ENCODE assay signal across 13 cellular contexts in genomic region chr9:2662496-2662895, GRCh38. TPM values are rescaled to one million over a fixed set of nuclear protein-coding genes. Genes with fewer than 3 reads are reported as not detected.
DNase-seq lines count a peak whose midpoint lies in the region; ATAC-seq and TF ChIP-seq lines count a peak whose summit lies in the region.
"Had no signal": no experiment of that assay in that cellular context is flagged by ENCODE, and none has a peak within 500 bp of the region (broad histone marks: within the 10 kb centered on the region; RNA-seq: fewer than 3 reads in every experiment).

No MANE protein-coding gene starts in this region.

- peak; percentile 96 for ATAC-seq in WTC11
- ATAC-seq in psoas muscle: peak; percentile 26 to 65 (median 54)
- no peak for ATAC-seq in aorta (ENCODE audit: low FRiP score)
- ATAC-seq: stimulated activated naive CD8-positive, alpha-beta T cell treated with anti-CD3 and anti-CD28 coated beads, Interleukin-15, amount 100 ng/mL, for 72 hours; T-cell had no signal

- peaks cover 0 to 33% of the 10 kb centered on the region in 2 donors for H3K4me1 ChIP-seq in right atrium auricular region
- peaks cover 19% of the 10 kb centered on the region for H3K4me1 ChIP-seq in psoas muscle
- H3K4me1 ChIP-seq in aorta (ENCODE audit: control insufficient read depth in 1 of 2, insufficient read depth in 2 of 2, low read length in 2 of 2): no peaks in the 10 kb centered on the region

- CTCF ChIA-PET in WTC11 (lab: Charles Lee): interaction anchor here (0.6 to 1.5 kb wide), 4 partner anchors 62 to 530 kb away, joined by 3 to 6 read pairs (median 5); no protein-coding TSS in a partner anchor

- H3K27ac ChIP-seq in right atrium auricular region: peak overlapping the region; percentile 62 to 73
- H3K27ac ChIP-seq in psoas muscle: peak overlapping the region; percentile 78
- no peak overlapping the region for H3K27ac ChIP-seq in coronary artery
- H3K27ac ChIP-seq in aorta (ENCODE audit: low read depth in 1 of 2, low read length in 2 of 2): no peak overlapping the region

- intact Hi-C loops in psoas muscle (cut with DNase I) (loop anchor here (5.0 kb wide), 2 partner anchors 40 to 65 kb away; partner anchors contain the start of gene VLDLR (in 1 of the 2)), aorta (cut with DNase I) (no loop called here)

- H3K27ac Mint-ChIP-seq in WTC11: no peak overlapping the region
- H3K27ac Mint-ChIP-seq: IgD-negative memory B cell, T-cell had no signal

- H3K4me1 Mint-ChIP-seq in WTC11: peaks cover 15% of the 10 kb centered on the region

- no peak overlapping the region for H3K4me3 ChIP-seq in right atrium auricular region
- H3K4me3 ChIP-seq in psoas muscle: no peak overlapping the region
- no peak overlapping the region for H3K4me3 ChIP-seq in coronary artery
- H3K4me3 ChIP-seq in aorta (ENCODE audit: low read length in 2 of 2): no peak overlapping the region
- H3K4me3 ChIP-seq: adrenal gland had no signal

- H3K9me3 Mint-ChIP-seq in WTC11: peaks cover 28% of the 10 kb centered on the region
- H3K9me3 Mint-ChIP-seq: T-cell had no signal

- H3K27me3 ChIP-seq in right atrium auricular region: no peaks in the 10 kb centered on the region
- no peaks in the 10 kb centered on the region for H3K27me3 ChIP-seq in psoas muscle (ENCODE audit: insufficient read depth in 3 of 3, low read length in 2 of 3)
- no peaks in the 10 kb centered on the region for H3K27me3 ChIP-seq in aorta (ENCODE audit: control insufficient read depth in 1 of 2, insufficient read depth in 2 of 2, low read length in 1 of 2)
- H3K27me3 ChIP-seq: adrenal gland had no signal

- POLR2A ChIA-PET in WTC11 (lab: Charles Lee): no interaction called here

- peak; percentile 6 for DNase-seq in H4 (ENCODE audit: low spot score)
- DNase-seq in WTC11 (ENCODE audit: low spot score): peak; percentile 43
- DNase-seq in right atrium auricular region (ENCODE audit: low spot score): no peak
- DNase-seq in psoas muscle: no peak
- no peak for DNase-seq in A172 (ENCODE audit: low spot score)
- no peak for DNase-seq in coronary artery (ENCODE audit: low spot score)
- no peak for DNase-seq in aorta
- DNase-seq: NCI-H2227 treated with DMSO at 0.1 percent for 48 hours; stimulated activated naive CD8-positive, alpha-beta T cell treated with anti-CD3 and anti-CD28 coated beads, Interleukin-15, amount 100 ng/mL, for 72 hours; T-cell had no signal

- no peaks in the 10 kb centered on the region; the same call in 1 of the 2 replicates for H3K27me3 Mint-ChIP-seq in WTC11 (ENCODE audit: low read depth)
- H3K27me3 Mint-ChIP-seq: stimulated activated naive CD8-positive, alpha-beta T cell treated with anti-CD3 and anti-CD28 coated beads, Interleukin-15, amount 100 ng/mL, for 72 hours had no signal

- no peak overlapping the region for H3K4me3 Mint-ChIP-seq in WTC11
- H3K4me3 Mint-ChIP-seq: IgD-negative memory B cell; stimulated activated naive CD8-positive, alpha-beta T cell treated with anti-CD3 and anti-CD28 coated beads, Interleukin-15, amount 100 ng/mL, for 72 hours; T-cell had no signal

- TF ChIP-seq CTCF in WTC11 (IDR thresholded peaks at IDR 0.05) (no peak), right atrium auricular region (IDR thresholded peaks at IDR 0.05) (no peak), psoas muscle (IDR thresholded peaks at IDR 0.05) (no peak), coronary artery (IDR thresholded peaks at IDR 0.05) (no peak)

- no peaks in the 10 kb centered on the region for H3K36me3 ChIP-seq in right atrium auricular region
- H3K36me3 ChIP-seq in psoas muscle (ENCODE audit: insufficient read depth in 1 of 2, low read depth in 1 of 2): no peaks in the 10 kb centered on the region
- no peaks in the 10 kb centered on the region for H3K36me3 ChIP-seq in aorta (ENCODE audit: control insufficient read depth in 1 of 2, insufficient read depth in 2 of 2, low read length in 1 of 2)
- H3K36me3 ChIP-seq: adrenal gland had no signal

- WGBS in psoas muscle, 3 donors: 77 to 88% (median 82%) methylated on average over 7 of the region's 7 CpGs
- 85 to 94% methylated on average over 7 of the region's 7 CpGs for WGBS in aorta, 2 donors

- H3K9me3 ChIP-seq in right atrium auricular region: no peaks in the 10 kb centered on the region
- no peaks in the 10 kb centered on the region for H3K9me3 ChIP-seq in psoas muscle
- no peaks in the 10 kb centered on the region for H3K9me3 ChIP-seq in aorta (ENCODE audit: control insufficient read depth, low read length)
- H3K9me3 ChIP-seq: adrenal gland had no signal

- H3K36me3 Mint-ChIP-seq in WTC11: peaks cover 23% of the 10 kb centered on the region

TF ChIP-seq in WTC11, 78 proteins besides CTCF, POLR2A, EP300 and RAD21 (continues in another document):
- TF ChIP-seq EMX1 (CRISPR knock-in tag; IDR thresholded peaks at IDR 0.05): no peak
- no peak for TF ChIP-seq ZNF423 (CRISPR knock-in tag; IDR thresholded peaks at IDR 0.05)
- TF ChIP-seq FOXP1 (CRISPR knock-in tag; IDR thresholded peaks at IDR 0.05; ENCODE audit: borderline replicate concordance): no peak
- TF ChIP-seq CDX4 (CRISPR knock-in tag; IDR thresholded peaks at IDR 0.05; ENCODE audit: borderline replicate concordance): no peak
- TF ChIP-seq FOXK1 (CRISPR knock-in tag; IDR thresholded peaks at IDR 0.05): no peak
- TF ChIP-seq FOXP4 (CRISPR knock-in tag; IDR thresholded peaks at IDR 0.05): no peak
- TF ChIP-seq ZBTB21 (CRISPR knock-in tag; IDR thresholded peaks at IDR 0.05; ENCODE audit: borderline replicate concordance): no peak
- TF ChIP-seq MAX (CRISPR knock-in tag; IDR thresholded peaks at IDR 0.05): no peak
- TF ChIP-seq NR3C1 (CRISPR knock-in tag; conservative IDR thresholded peaks at IDR 0.05; ENCODE audit: low read depth): no peak
- no peak for TF ChIP-seq ZMAT4 (CRISPR knock-in tag; IDR thresholded peaks at IDR 0.05)

RNA-seq across cellular contexts. Expression of gene VLDLR, which starts 40.9 kb away (rescaled TPM):
- total RNA-seq in H4 (2014; rRNA removed; shearing (Covaris generic)): 4.9 and 7.8 TPM in 2 replicates
- 40.8 to 57.1 TPM (median 56.6 TPM) in 3 replicates for total RNA-seq in WTC11 (2021)
- 10 to 100 TPM; 45.3 to 66.9 TPM for total RNA-seq in right atrium auricular region
- 10 to 100 TPM; 20.3 to 34.4 (median 28.3) TPM for total RNA-seq in psoas muscle
- polyA plus RNA-seq in psoas muscle: 10 to 100 TPM in 1 of 3 donors, 1 to 10 TPM in 2; 7.9 to 10.3 (median 8.5) TPM
- 1.8 and 3.8 TPM in 2 replicates for total RNA-seq in A172 (2014; rRNA removed; shearing (Covaris generic))
- 10 to 100 TPM; 43.2 to 46.3 TPM for total RNA-seq in aorta
- polyA plus RNA-seq in aorta: 1 to 10 TPM; 2.4 to 4.9 TPM
- polyA plus RNA-seq: IgD-negative memory B cell had no signal

RNA-seq across cellular contexts. Expression of gene KCNV2, which starts 54.8 kb away (rescaled TPM):
- total RNA-seq in H4 (2014; rRNA removed; shearing (Covaris generic)): not detected in 2 replicates
- total RNA-seq in WTC11 (2021) (not detected in 3 replicates), right atrium auricular region (not detected), psoas muscle (not detected), aorta (not detected)
- polyA plus RNA-seq in psoas muscle (not detected), aorta (not detected)
- total RNA-seq in A172 (2014; rRNA removed; shearing (Covaris generic)): not detected in 2 replicates
- total RNA-seq: adrenal gland, mucosa of gallbladder, T-cell had no signal
- polyA plus RNA-seq: adrenal gland, IgD-negative memory B cell had no signal

Comparison
In these comparisons a context has a peak if more than half of its experiments do, and no peak if none do; other contexts are left out.
1. DNase-seq: peak in H4 (single experiment) and WTC11 (single experiment); none in right atrium auricular region (single experiment), psoas muscle (0 of 2), A172 (single experiment), coronary artery (single experiment) and aorta (0 of 2).
2. H3K27ac ChIP-seq: peak in right atrium auricular region (2 of 2) and psoas muscle (single experiment); none in coronary artery (0 of 2) and aorta (0 of 2).
3. intact Hi-C loops: an anchor here in psoas muscle (5.0 kb wide); none called in aorta.